ENCODE assay signal across 1 cellular context in the genomic region with DNA sequence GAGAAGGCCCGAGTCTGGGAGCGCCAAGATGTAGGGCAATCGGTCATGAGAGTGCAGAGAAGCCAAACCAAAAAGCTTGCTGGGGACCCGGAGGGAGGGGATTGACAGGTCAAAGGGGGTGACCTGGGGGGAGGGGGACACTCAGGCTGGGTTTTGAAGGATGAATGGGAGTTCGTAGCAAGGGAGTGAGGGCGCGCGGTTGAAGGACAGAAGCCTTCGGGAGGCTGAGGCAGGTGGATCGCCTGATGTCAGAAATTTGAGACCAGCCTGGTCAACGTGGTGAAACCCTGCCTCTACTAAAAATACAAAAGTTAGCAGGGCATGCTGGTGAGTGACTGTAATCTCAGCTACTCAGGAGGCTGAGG.
TF ChIP-seq lines count a peak whose summit lies in the region.

No MANE protein-coding gene starts in this region.

TF ChIP-seq in GM12878, 131 proteins besides CTCF, POLR2A, EP300 and RAD21:
- TF ChIP-seq MLLT1 (IDR thresholded peaks at IDR 0.05) = peak; percentile 73
